28 cellular contexts compared by ENCODE assay signal in genomic region chr21:42132183-42132582, GRCh38.
"Had no signal": no experiment of that assay in that cellular context is flagged by ENCODE, and none has a peak within 500 bp of the region (broad histone marks: within the 10 kb centered on the region; RNA-seq: fewer than 3 reads in every experiment).

No MANE protein-coding gene starts in this region.

- H3K9me3 Mint-ChIP-seq: activated CD4-positive, alpha-beta memory T cell treated with anti-CD3 and anti-CD28 coated beads for 36 hours; activated CD4-positive, alpha-beta T cell treated with anti-CD3 and anti-CD28 coated beads, Interleukin-2, amount 10 ng/mL, durations not matched to agents 24 days and 14 days; activated naive CD4-positive, alpha-beta T cell treated with anti-CD3 and anti-CD28 coated beads for 36 hours; activated naive CD4-positive, alpha-beta T cell treated with anti-CD3 and anti-CD28 coated beads, Interleukin-2, amount 50 U/mL, for 24 hours; activated naive CD8-positive, alpha-beta T cell treated with anti-CD3 and anti-CD28 coated beads for 36 hours; activated naive CD8-positive, alpha-beta T cell treated with anti-CD3 and anti-CD28 coated beads, Interleukin-2, amount 50 U/mL, for 24 hours; activated T-helper 1 cell treated with anti-CD3 and anti-CD28 coated beads, Interleukin-12 subunit alpha, Interleukin-12 subunit beta, Interleukin-2, Interleukin-4 antibody, amounts not matched to agents 30 ng/mL and 10 ng/mL and 1 ng/mL, durations not matched to agents 14 hours and 24 hours and 36 hours; activated T-helper 2 cell treated with anti-CD3 and anti-CD28 coated beads, Interferon-gamma antibody, Interleukin-2, Interleukin-4, amounts not matched to agents 10 μg/mL and 5 μg/mL and 100 μg/mL, durations not matched to agents 14 hours and 24 hours and 36 hours had no signal

- DNase-seq: activated CD4-positive, alpha-beta memory T cell treated with anti-CD3 and anti-CD28 coated beads for 36 hours; activated CD4-positive, alpha-beta T cell treated with anti-CD3 and anti-CD28 coated beads for 36 hours; activated CD4-positive, alpha-beta T cell treated with anti-CD3 and anti-CD28 coated beads, Interleukin-2, amount 10 ng/mL, durations not matched to agents 24 days and 14 days; activated CD4-positive, CD25-positive, alpha-beta regulatory T cell; activated CD4-positive, CD25-positive, alpha-beta regulatory T cell treated with anti-CD3 and anti-CD28 coated beads, Interleukin-2, amount 50 U/mL, for 72 hours; activated CD8-positive, alpha-beta memory T cell treated with anti-CD3 and anti-CD28 coated beads, Interleukin-2, amount 10 ng/mL, durations not matched to agents 7 days and 5 days; activated CD8-positive, alpha-beta memory T cell treated with anti-CD3 and anti-CD28 coated beads, Interleukin-2, amount 50 U/mL, for 4 hours; activated CD8-positive, alpha-beta T cell treated with anti-CD3 and anti-CD28 coated beads, Interleukin-2, amount 10 ng/mL, durations not matched to agents 7 days and 5 days; activated effector memory CD4-positive, alpha-beta T cell treated with anti-CD3 and anti-CD28 coated beads, Interleukin-2, amount 50 U/mL, for 16 hours; activated naive CD4-positive, alpha-beta T cell treated with anti-CD3 and anti-CD28 coated beads for 36 hours; activated naive CD8-positive, alpha-beta T cell treated with anti-CD3 and anti-CD28 coated beads for 36 hours; activated naive CD8-positive, alpha-beta T cell treated with anti-CD3 and anti-CD28 coated beads, Interleukin-2, amount 50 U/mL, for 24 hours; activated T-cell treated with anti-CD3 and anti-CD28 coated beads, Interleukin-2, amount 50 U/mL, for 1 hour; activated T-cell treated with anti-CD3 and anti-CD28 coated beads, Interleukin-2, amount 50 U/mL, for 48 hours; adrenal gland; amygdala; body of pancreas; caudate nucleus; cortex of kidney; effector CD8-positive, alpha-beta T cell; esophagus squamous epithelium; foreskin melanocyte; T-helper 2 cell had no signal

- H3K9me3 ChIP-seq: adrenal gland, body of pancreas, esophagus squamous epithelium, gastroesophageal sphincter had no signal

- H3K4me3 ChIP-seq: adrenal gland, body of pancreas, esophagus squamous epithelium, gastroesophageal sphincter had no signal

- H3K36me3 ChIP-seq: adrenal gland, esophagus squamous epithelium, gastroesophageal sphincter had no signal

- H3K4me1 Mint-ChIP-seq: activated CD4-positive, alpha-beta T cell treated with anti-CD3 and anti-CD28 coated beads for 36 hours; activated CD4-positive, alpha-beta T cell treated with anti-CD3 and anti-CD28 coated beads, Interleukin-2, amount 10 ng/mL, durations not matched to agents 24 days and 14 days; activated naive CD4-positive, alpha-beta T cell treated with anti-CD3 and anti-CD28 coated beads, Interleukin-2, amount 50 U/mL, for 24 hours; activated naive CD8-positive, alpha-beta T cell treated with anti-CD3 and anti-CD28 coated beads, Interleukin-2, amount 50 U/mL, for 24 hours had no signal

- H3K36me3 Mint-ChIP-seq: activated CD4-positive, alpha-beta memory T cell treated with anti-CD3 and anti-CD28 coated beads for 36 hours; activated CD8-positive, alpha-beta memory T cell treated with anti-CD3 and anti-CD28 coated beads, Interleukin-2, amount 10 ng/mL, durations not matched to agents 7 days and 5 days; activated naive CD4-positive, alpha-beta T cell treated with anti-CD3 and anti-CD28 coated beads, Interleukin-2, amount 50 U/mL, for 24 hours; activated naive CD8-positive, alpha-beta T cell treated with anti-CD3 and anti-CD28 coated beads for 36 hours had no signal

- H3K4me1 ChIP-seq: adrenal gland, body of pancreas, esophagus squamous epithelium, gastroesophageal sphincter had no signal

- H3K27ac Mint-ChIP-seq: activated CD4-positive, alpha-beta memory T cell treated with anti-CD3 and anti-CD28 coated beads for 36 hours; activated CD4-positive, alpha-beta T cell treated with anti-CD3 and anti-CD28 coated beads for 36 hours; activated CD4-positive, alpha-beta T cell treated with anti-CD3 and anti-CD28 coated beads, Interleukin-2, amount 10 ng/mL, durations not matched to agents 24 days and 14 days; activated CD8-positive, alpha-beta memory T cell treated with anti-CD3 and anti-CD28 coated beads, Interleukin-2, amount 10 ng/mL, durations not matched to agents 7 days and 5 days; activated CD8-positive, alpha-beta T cell treated with anti-CD3 and anti-CD28 coated beads, Interleukin-2, amount 10 ng/mL, durations not matched to agents 7 days and 5 days; activated naive CD4-positive, alpha-beta T cell treated with anti-CD3 and anti-CD28 coated beads for 36 hours; activated naive CD4-positive, alpha-beta T cell treated with anti-CD3 and anti-CD28 coated beads, Interleukin-2, amount 50 U/mL, for 24 hours; activated naive CD8-positive, alpha-beta T cell treated with anti-CD3 and anti-CD28 coated beads for 36 hours; activated naive CD8-positive, alpha-beta T cell treated with anti-CD3 and anti-CD28 coated beads, Interleukin-2, amount 50 U/mL, for 24 hours; activated T-helper 1 cell treated with anti-CD3 and anti-CD28 coated beads, Interleukin-12 subunit alpha, Interleukin-12 subunit beta, Interleukin-2, Interleukin-4 antibody, amounts not matched to agents 30 ng/mL and 10 ng/mL and 1 ng/mL, durations not matched to agents 14 hours and 24 hours and 36 hours; activated T-helper 2 cell treated with anti-CD3 and anti-CD28 coated beads, Interferon-gamma antibody, Interleukin-2, Interleukin-4, amounts not matched to agents 10 μg/mL and 5 μg/mL and 100 μg/mL, durations not matched to agents 14 hours and 24 hours and 36 hours had no signal

- H3K4me3 Mint-ChIP-seq: activated CD4-positive, alpha-beta memory T cell treated with anti-CD3 and anti-CD28 coated beads for 36 hours; activated CD4-positive, alpha-beta T cell treated with anti-CD3 and anti-CD28 coated beads for 36 hours; activated CD4-positive, alpha-beta T cell treated with anti-CD3 and anti-CD28 coated beads, Interleukin-2, amount 10 ng/mL, durations not matched to agents 24 days and 14 days; activated CD8-positive, alpha-beta memory T cell treated with anti-CD3 and anti-CD28 coated beads, Interleukin-2, amount 10 ng/mL, durations not matched to agents 7 days and 5 days; activated CD8-positive, alpha-beta T cell treated with anti-CD3 and anti-CD28 coated beads, Interleukin-2, amount 10 ng/mL, durations not matched to agents 7 days and 5 days; activated naive CD4-positive, alpha-beta T cell treated with anti-CD3 and anti-CD28 coated beads for 36 hours; activated naive CD4-positive, alpha-beta T cell treated with anti-CD3 and anti-CD28 coated beads, Interleukin-2, amount 50 U/mL, for 24 hours; activated naive CD8-positive, alpha-beta T cell treated with anti-CD3 and anti-CD28 coated beads for 36 hours; activated naive CD8-positive, alpha-beta T cell treated with anti-CD3 and anti-CD28 coated beads, Interleukin-2, amount 50 U/mL, for 24 hours; activated T-helper 1 cell treated with anti-CD3 and anti-CD28 coated beads, Interleukin-12 subunit alpha, Interleukin-12 subunit beta, Interleukin-2, Interleukin-4 antibody, amounts not matched to agents 30 ng/mL and 10 ng/mL and 1 ng/mL, durations not matched to agents 14 hours and 24 hours and 36 hours had no signal

- H3K27ac ChIP-seq: adrenal gland, body of pancreas, epithelial cell of prostate, esophagus squamous epithelium, gastroesophageal sphincter had no signal

- ATAC-seq: activated CD4-positive, alpha-beta T cell treated with anti-CD3 and anti-CD28 coated beads for 36 hours; activated CD8-positive, alpha-beta memory T cell treated with anti-CD3 and anti-CD28 coated beads, Interleukin-2, amount 10 ng/mL, durations not matched to agents 7 days and 5 days; activated CD8-positive, alpha-beta T cell treated with anti-CD3 and anti-CD28 coated beads, Interleukin-2, amount 10 ng/mL, durations not matched to agents 7 days and 5 days; activated naive CD8-positive, alpha-beta T cell treated with anti-CD3 and anti-CD28 coated beads, Interleukin-2, amount 50 U/mL, for 24 hours; body of pancreas; gastroesophageal sphincter had no signal

- H3K27me3 ChIP-seq: adrenal gland, body of pancreas had no signal

- H3K27me3 Mint-ChIP-seq: activated CD4-positive, alpha-beta T cell treated with anti-CD3 and anti-CD28 coated beads for 36 hours; activated naive CD4-positive, alpha-beta T cell treated with anti-CD3 and anti-CD28 coated beads, Interleukin-2, amount 50 U/mL, for 24 hours; activated naive CD8-positive, alpha-beta T cell treated with anti-CD3 and anti-CD28 coated beads for 36 hours; activated naive CD8-positive, alpha-beta T cell treated with anti-CD3 and anti-CD28 coated beads, Interleukin-2, amount 50 U/mL, for 24 hours had no signal
